In genomic region chr9:96674914-96675538, GRCh38 we compare ENCODE assay signal across 1 cellular context.
TF ChIP-seq lines count a peak whose summit lies in the region.

No MANE protein-coding gene starts in this region.

TF ChIP-seq in SK-N-SH, 30 proteins besides CTCF, POLR2A, EP300 and RAD21 (continued from another document):
- TF ChIP-seq GABPA (IDR thresholded peaks at IDR 0.05; ENCODE audit: low read depth) = no peak
- no peak for TF ChIP-seq FOXM1 (IDR thresholded peaks at IDR 0.05; ENCODE audit: low read depth)
- TF ChIP-seq TCF12 (IDR thresholded peaks at IDR 0.05) = peak; percentile 61
- TF ChIP-seq REST (IDR thresholded peaks at IDR 0.05; ENCODE audit: low read depth, low read length) = no peak
TF ChIP-seq in SK-N-SH: peak in this region for 5.
